In genomic region chr1:111507411-111508201, GRCh38 we compare ENCODE assay signal across 1 cellular context.
A peak's percentile ranks its signal among the peaks of the same experiment; 100 is the strongest.
TF ChIP-seq lines count a peak whose summit lies in the region.

No MANE protein-coding gene starts in this region.

TF ChIP-seq in HepG2, 621 proteins besides CTCF, POLR2A, EP300 and RAD21 (continued from another document and continues in another):
- TF ChIP-seq, protein P1, sequence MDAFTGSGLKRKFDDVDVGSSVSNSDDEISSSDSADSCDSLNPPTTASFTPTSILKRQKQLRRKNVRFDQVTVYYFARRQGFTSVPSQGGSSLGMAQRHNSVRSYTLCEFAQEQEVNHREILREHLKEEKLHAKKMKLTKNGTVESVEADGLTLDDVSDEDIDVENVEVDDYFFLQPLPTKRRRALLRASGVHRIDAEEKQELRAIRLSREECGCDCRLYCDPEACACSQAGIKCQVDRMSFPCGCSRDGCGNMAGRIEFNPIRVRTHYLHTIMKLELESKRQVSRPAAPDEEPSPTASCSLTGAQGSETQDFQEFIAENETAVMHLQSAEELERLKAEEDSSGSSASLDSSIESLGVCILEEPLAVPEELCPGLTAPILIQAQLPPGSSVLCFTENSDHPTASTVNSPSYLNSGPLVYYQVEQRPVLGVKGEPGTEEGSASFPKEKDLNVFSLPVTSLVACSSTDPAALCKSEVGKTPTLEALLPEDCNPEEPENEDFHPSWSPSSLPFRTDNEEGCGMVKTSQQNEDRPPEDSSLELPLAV (CRISPR knock-in tag; conservative IDR thresholded peaks at IDR 0.05; ENCODE audit: low read depth): no peak
- TF ChIP-seq RBM39 (IDR thresholded peaks at IDR 0.05; ENCODE audit: low read depth, low read length, poor library complexity, severe bottlenecking): peak; percentile 42
- TF ChIP-seq, protein P2, sequence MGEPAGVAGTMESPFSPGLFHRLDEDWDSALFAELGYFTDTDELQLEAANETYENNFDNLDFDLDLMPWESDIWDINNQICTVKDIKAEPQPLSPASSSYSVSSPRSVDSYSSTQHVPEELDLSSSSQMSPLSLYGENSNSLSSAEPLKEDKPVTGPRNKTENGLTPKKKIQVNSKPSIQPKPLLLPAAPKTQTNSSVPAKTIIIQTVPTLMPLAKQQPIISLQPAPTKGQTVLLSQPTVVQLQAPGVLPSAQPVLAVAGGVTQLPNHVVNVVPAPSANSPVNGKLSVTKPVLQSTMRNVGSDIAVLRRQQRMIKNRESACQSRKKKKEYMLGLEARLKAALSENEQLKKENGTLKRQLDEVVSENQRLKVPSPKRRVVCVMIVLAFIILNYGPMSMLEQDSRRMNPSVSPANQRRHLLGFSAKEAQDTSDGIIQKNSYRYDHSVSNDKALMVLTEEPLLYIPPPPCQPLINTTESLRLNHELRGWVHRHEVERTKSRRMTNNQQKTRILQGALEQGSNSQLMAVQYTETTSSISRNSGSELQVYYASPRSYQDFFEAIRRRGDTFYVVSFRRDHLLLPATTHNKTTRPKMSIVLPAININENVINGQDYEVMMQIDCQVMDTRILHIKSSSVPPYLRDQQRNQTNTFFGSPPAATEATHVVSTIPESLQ (CRISPR knock-in tag; conservative IDR thresholded peaks at IDR 0.05): no peak
- TF ChIP-seq HNF4G (IDR thresholded peaks at IDR 0.05; ENCODE audit: borderline replicate concordance, low read depth, low read length): no peak
- peak; percentile 77 for TF ChIP-seq HNF4G (CRISPR knock-in tag; IDR thresholded peaks at IDR 0.05; ENCODE audit: borderline replicate concordance, low read depth)
- no peak for TF ChIP-seq ZNF282 (IDR thresholded peaks at IDR 0.05; ENCODE audit: partially characterized antibody)
- TF ChIP-seq ZBTB1 (CRISPR knock-in tag; IDR thresholded peaks at IDR 0.05; ENCODE audit: borderline replicate concordance): no peak
- no peak; the same call in 1 of the 2 replicates for TF ChIP-seq AFF4 (CRISPR knock-in tag; IDR thresholded peaks at IDR 0.05)
- 0 out of 2 replicates have a peak, but pooled peaks have one; percentile 35 for TF ChIP-seq ZFP90 (CRISPR knock-in tag; IDR thresholded peaks at IDR 0.05; ENCODE audit: borderline replicate concordance)
- TF ChIP-seq POLR2AphosphoS2 (IDR thresholded peaks at IDR 0.05; ENCODE audit: low read depth, low read length): no peak
- no peak for TF ChIP-seq ZUFSP (CRISPR knock-in tag; IDR thresholded peaks at IDR 0.05; ENCODE audit: borderline replicate concordance)
- TF ChIP-seq RBAK (CRISPR knock-in tag; IDR thresholded peaks at IDR 0.05): no peak
- no peak for TF ChIP-seq ZNF432 (CRISPR knock-in tag; IDR thresholded peaks at IDR 0.05; ENCODE audit: borderline replicate concordance)
- TF ChIP-seq ZBTB42 (CRISPR knock-in tag; IDR thresholded peaks at IDR 0.05): no peak
- TF ChIP-seq FOXK2 (IDR thresholded peaks at IDR 0.05): no peak
- TF ChIP-seq NCOA5 (CRISPR knock-in tag; IDR thresholded peaks at IDR 0.05): no peak
- no peak for TF ChIP-seq ZNF235 (CRISPR knock-in tag; IDR thresholded peaks at IDR 0.05; ENCODE audit: borderline replicate concordance)
- no peak for TF ChIP-seq ZBTB40 (IDR thresholded peaks at IDR 0.05)
- no peak for TF ChIP-seq ZBTB40 (CRISPR knock-in tag; IDR thresholded peaks at IDR 0.05)
- no peak for TF ChIP-seq ATF4 (CRISPR knock-in tag; IDR thresholded peaks at IDR 0.05)
- peak; percentile 40; the same call in 1 of the 2 replicates for TF ChIP-seq RBFOX2 (IDR thresholded peaks at IDR 0.05; ENCODE audit: low read depth, low read length)
- TF ChIP-seq NKX3-1 (CRISPR knock-in tag; IDR thresholded peaks at IDR 0.05): 0 out of 2 replicates have a peak, but pooled peaks have one; percentile 58
- peak; percentile 46; the same call in 1 of the 2 replicates for TF ChIP-seq KAT8 (CRISPR knock-in tag; IDR thresholded peaks at IDR 0.05)
- no peak for TF ChIP-seq CBFB (CRISPR knock-in tag; IDR thresholded peaks at IDR 0.05)
- no peak for TF ChIP-seq HOXD1 (CRISPR knock-in tag; IDR thresholded peaks at IDR 0.05)
- no peak for TF ChIP-seq SP140L (CRISPR knock-in tag; IDR thresholded peaks at IDR 0.05; ENCODE audit: borderline replicate concordance)
- TF ChIP-seq, protein P3, sequence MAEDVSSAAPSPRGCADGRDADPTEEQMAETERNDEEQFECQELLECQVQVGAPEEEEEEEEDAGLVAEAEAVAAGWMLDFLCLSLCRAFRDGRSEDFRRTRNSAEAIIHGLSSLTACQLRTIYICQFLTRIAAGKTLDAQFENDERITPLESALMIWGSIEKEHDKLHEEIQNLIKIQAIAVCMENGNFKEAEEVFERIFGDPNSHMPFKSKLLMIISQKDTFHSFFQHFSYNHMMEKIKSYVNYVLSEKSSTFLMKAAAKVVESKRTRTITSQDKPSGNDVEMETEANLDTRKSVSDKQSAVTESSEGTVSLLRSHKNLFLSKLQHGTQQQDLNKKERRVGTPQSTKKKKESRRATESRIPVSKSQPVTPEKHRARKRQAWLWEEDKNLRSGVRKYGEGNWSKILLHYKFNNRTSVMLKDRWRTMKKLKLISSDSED (CRISPR knock-in tag; IDR thresholded peaks at IDR 0.05): no peak
- TF ChIP-seq ZZZ3 (CRISPR knock-in tag; IDR thresholded peaks at IDR 0.05; ENCODE audit: borderline replicate concordance): no peak
- peak; percentile 75; the same call in 1 of the 2 replicates for TF ChIP-seq ZNF580 (CRISPR knock-in tag; IDR thresholded peaks at IDR 0.05; ENCODE audit: borderline replicate concordance, low read depth)
- TF ChIP-seq ZNF383 (CRISPR knock-in tag; IDR thresholded peaks at IDR 0.05; ENCODE audit: borderline replicate concordance): no peak; the same call in 1 of the 2 replicates
- no peak for TF ChIP-seq TRIM24 (CRISPR knock-in tag; IDR thresholded peaks at IDR 0.05)
- peak; percentile 41 for TF ChIP-seq HNF4A (CRISPR knock-in tag; IDR thresholded peaks at IDR 0.05)
- TF ChIP-seq KLF13 (CRISPR knock-in tag; IDR thresholded peaks at IDR 0.05): 0 out of 2 replicates have a peak, but pooled peaks have one; percentile 5
- no peak for TF ChIP-seq NFKBIZ (CRISPR knock-in tag; IDR thresholded peaks at IDR 0.05)
